ENCODE assay signal across 17 cellular contexts in genomic region chr17:64747938-64748540, GRCh38.
DNase-seq lines count a peak whose midpoint lies in the region; TF ChIP-seq lines count a peak whose summit lies in the region.
"Had no signal": no experiment of that assay in that cellular context is flagged by ENCODE, and none has a peak within 500 bp of the region (broad histone marks: within the 10 kb centered on the region; RNA-seq: fewer than 3 reads in every experiment).

No MANE protein-coding gene starts in this region.

- no peaks in the 10 kb centered on the region for H3K4me1 ChIP-seq in neutrophil (ENCODE audit: control insufficient read depth in 1 of 2, insufficient read depth in 1 of 2, low read depth in 1 of 2, low read length in 1 of 2)
- H3K4me1 ChIP-seq: BLaER1, prostate gland, tibial nerve had no signal

- CTCF ChIA-PET in BJ (lab: Yijun Ruan, JAX), result interaction anchor here (0.6 to 2.2 kb wide), 7 partner anchors 10 to 212 kb away, joined by 3 to 8 read pairs (median 3); no protein-coding TSS in a partner anchor

- POLR2A ChIA-PET in BJ (lab: Charles Lee), result interaction anchor here (0.5 kb wide), 1 partner anchor 68 kb away, joined by 13 read pairs; no protein-coding TSS in a partner anchor

- H3K9me3 ChIP-seq in neutrophil, result no peaks in the 10 kb centered on the region
- no peaks in the 10 kb centered on the region for H3K9me3 ChIP-seq in MG63
- H3K9me3 ChIP-seq: BLaER1, prostate gland, tibial nerve had no signal

- peak overlapping the region; percentile 28 for H3K27ac ChIP-seq in neutrophil
- H3K27ac ChIP-seq: BLaER1, prostate gland, tibial nerve had no signal

- DNase-seq in BJ (ENCODE audit: low read depth), result peak; percentile 21
- DNase-seq in amniotic stem cell (lab: John Stamatoyannopoulos, UW), result peak; percentile 52
- peak; percentile 73 for DNase-seq in fibroblast of villous mesenchyme (ENCODE audit: low read depth)
- DNase-seq in MG63, result no peak
- DNase-seq in mesenteric fat pad (ENCODE audit: low spot score), result no peak
- no peak for DNase-seq in SKM-1 (lab: John Stamatoyannopoulos, UW; ENCODE audit: unreplicated experiment)
- no peak for DNase-seq in NCI-H345 treated with DMSO at 0.1 percent for 48 hours (lab: John Stamatoyannopoulos, UW; ENCODE audit: unreplicated experiment)
- DNase-seq: activated CD4-positive, alpha-beta memory T cell treated with anti-CD3 and anti-CD28 coated beads for 36 hours; caudate nucleus; DMS153; midbrain; SHP77 treated with DMSO at 0.1 percent for 48 hours; stimulated activated CD4-positive, alpha-beta T cell treated with anti-CD3 and anti-CD28 coated beads, Interleukin-2, amount 100 ng/mL, for 24 hours had no signal

- H3K36me3 ChIP-seq in BJ (ENCODE audit: control insufficient read depth, insufficient read depth, low read length) (peaks cover 6% of the 10 kb centered on the region), neutrophil (peaks cover 62% of the 10 kb centered on the region), MG63 (peaks cover 13% of the 10 kb centered on the region)

- TF ChIP-seq CTCF in BJ (IDR thresholded peaks at IDR 0.05; ENCODE audit: insufficient read depth, low read depth, low read length) (no peak), fibroblast of villous mesenchyme (IDR thresholded peaks at IDR 0.05; ENCODE audit: insufficient read depth, low read depth, low read length) (no peak), neutrophil (IDR thresholded peaks at IDR 0.05) (no peak)

- H3K27me3 ChIP-seq in BJ (ENCODE audit: control insufficient read depth, insufficient read depth, low read length) (no peaks in the 10 kb centered on the region), neutrophil (no peaks in the 10 kb centered on the region), MG63 (no peaks in the 10 kb centered on the region)
- H3K27me3 ChIP-seq: BLaER1, tibial nerve had no signal

- H3K4me3 ChIP-seq in BJ (ENCODE audit: low read depth, low read length), result no peak overlapping the region
- H3K4me3 ChIP-seq in fibroblast of villous mesenchyme (ENCODE audit: low read depth, low read length), result no peak overlapping the region
- no peak overlapping the region for H3K4me3 ChIP-seq in neutrophil (ENCODE audit: low read depth in 1 of 2, low read length in 1 of 2)
- H3K4me3 ChIP-seq in MG63, result no peak overlapping the region
- H3K4me3 ChIP-seq: BLaER1, prostate gland, tibial nerve had no signal

Comparison
In these comparisons a context has a peak if more than half of its experiments do, and no peak if none do; other contexts are left out.
1. DNase-seq: peak in BJ (single experiment), amniotic stem cell (single experiment) and fibroblast of villous mesenchyme (single experiment); none in MG63 (single experiment), mesenteric fat pad (single experiment), SKM-1 (single experiment) and NCI-H345 treated with DMSO at 0.1 percent for 48 hours (single experiment).